In the genomic region with DNA sequence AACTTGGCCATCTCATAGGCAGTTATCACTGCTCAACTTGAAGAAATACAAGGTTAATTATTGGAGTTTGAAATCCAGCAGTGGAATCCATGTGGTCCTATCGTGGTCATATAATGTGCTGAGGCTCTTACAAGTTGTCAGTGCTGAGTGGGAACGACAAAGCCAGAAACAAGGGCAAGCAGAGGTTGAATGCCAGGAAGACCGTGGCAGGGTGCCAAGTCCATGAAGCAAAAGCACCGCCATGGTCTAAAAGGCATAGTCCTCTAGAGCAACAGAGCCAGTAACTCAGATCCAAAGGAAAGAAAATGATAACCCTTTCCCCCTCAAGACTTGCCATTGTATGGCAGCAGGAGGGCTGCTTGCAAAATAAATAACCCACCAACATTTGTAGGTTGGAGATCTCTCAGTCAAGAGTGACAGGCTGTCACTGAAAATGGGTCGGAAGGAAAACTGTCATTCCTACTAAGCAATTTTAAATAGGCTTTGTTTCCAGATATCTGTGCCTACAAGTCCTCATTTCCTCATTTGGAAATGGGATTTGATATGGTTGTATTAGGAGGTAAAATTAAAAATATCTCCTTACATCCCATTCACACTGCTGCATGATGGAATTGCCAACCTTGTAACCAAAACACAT, we compare ENCODE assay signal across 18 cellular contexts. TPM values are rescaled to one million over a fixed set of nuclear protein-coding genes. Genes with fewer than 3 reads are reported as not detected.
DNase-seq lines count a peak whose midpoint lies in the region; ATAC-seq and TF ChIP-seq lines count a peak whose summit lies in the region.
"Had no signal": no experiment of that assay in that cellular context is flagged by ENCODE, and none has a peak within 500 bp of the region (broad histone marks: within the 10 kb centered on the region; RNA-seq: fewer than 3 reads in every experiment).

No MANE protein-coding gene starts in this region.

- no peak for TF ChIP-seq EP300 in sigmoid colon (IDR thresholded peaks at IDR 0.05)

- no peaks in the 10 kb centered on the region for H3K36me3 ChIP-seq in sigmoid colon
- H3K36me3 ChIP-seq: SJCRH30 had no signal

- intact Hi-C loops in sigmoid colon (cut with DNase I), result no loop called here

- H3K27me3 ChIP-seq in sigmoid colon, result no peaks in the 10 kb centered on the region
- H3K27me3 ChIP-seq: SJCRH30 had no signal

- H3K27ac ChIP-seq in temporal lobe (ENCODE audit: low read depth, low read length), result peak overlapping the region; percentile 95
- H3K27ac ChIP-seq in sigmoid colon, result no peak overlapping the region
- H3K27ac ChIP-seq: SJCRH30 had no signal

- no peaks in the 10 kb centered on the region for H3K4me1 ChIP-seq in sigmoid colon
- H3K4me1 ChIP-seq: SJCRH30 had no signal

- no peak for TF ChIP-seq CTCF in sigmoid colon (IDR thresholded peaks at IDR 0.05)

- no peaks in the 10 kb centered on the region for H3K9me3 ChIP-seq in sigmoid colon
- H3K9me3 ChIP-seq: SJCRH30 had no signal

- DNase-seq in NCI-H1417 (lab: John Stamatoyannopoulos, UW), result peak in 2 of 3 experiments; percentile 1 to 12
- DNase-seq in NCI-H1417 treated with DMSO at 0.1 percent for 48 hours (lab: John Stamatoyannopoulos, UW), result no peak
- peak; percentile 86 for DNase-seq in dermis blood vessel endothelial cell
- peak in 33 of 51 donors; percentile 3 to 66 (median 37) for DNase-seq in hypothalamus (lab: John Stamatoyannopoulos, UW)
- DNase-seq in stimulated activated CD4-positive, alpha-beta T cell treated with anti-CD3 and anti-CD28 coated beads, Interleukin-4, amount 100 ng/mL, for 4 hours, result no peak
- DNase-seq in sigmoid colon, result no peak
- DNase-seq: activated CD8-positive, alpha-beta T cell treated with anti-CD3 and anti-CD28 coated beads for 36 hours; activated effector memory CD4-positive, alpha-beta T cell treated with Interleukin-2 at 50 U/mL for 16 hours; CD4-positive, alpha-beta T cell; GF-D8; kidney glomerular epithelial cell; naive thymus-derived CD8-positive, alpha-beta T cell; NCI-H1694; NK-92 treated with Interleukin-12 subunit alpha and Interleukin-12 subunit beta, amount 100 ng/mL, for 24 hours; SJCRH30; stimulated activated naive CD4-positive, alpha-beta T cell had no signal

- WGBS in sigmoid colon, 2 donors, result 67 to 78% methylated on average over 5 of the region's 5 CpGs

- no peak overlapping the region for H3K4me3 ChIP-seq in sigmoid colon
- H3K4me3 ChIP-seq: SJCRH30 had no signal

- no peak for TF ChIP-seq POLR2A in sigmoid colon (IDR thresholded peaks at IDR 0.05)

- no peak for ATAC-seq in GM19463 (IDR thresholded peaks at IDR 0.05; ENCODE audit: unreplicated experiment)
- ATAC-seq: activated CD8-positive, alpha-beta T cell treated with anti-CD3 and anti-CD28 coated beads for 36 hours; naive thymus-derived CD8-positive, alpha-beta T cell had no signal

RNA-seq across cellular contexts. Expression of a gene that starts 36.4 kb away (rescaled TPM):
- 40.2 and 70.5 TPM in 2 replicates for total RNA-seq in dermis blood vessel endothelial cell
- 70.6 TPM for total RNA-seq in temporal lobe
- 10 to 100 TPM in 3 of 4 donors, 1 to 10 TPM in 1; 7.5 to 16.9 (median 12.7) TPM for total RNA-seq in sigmoid colon
- 10 to 100 TPM; 28.7 to 40.6 (median 36.6) TPM for polyA plus RNA-seq in sigmoid colon

Comparison
In these comparisons a context has a peak if more than half of its experiments do, and no peak if none do; other contexts are left out.
1. DNase-seq: peak in NCI-H1417 (2 of 3), dermis blood vessel endothelial cell (single experiment) and hypothalamus (33 of 51); none in NCI-H1417 treated with DMSO at 0.1 percent for 48 hours (single experiment), stimulated activated CD4-positive, alpha-beta T cell treated with anti-CD3 and anti-CD28 coated beads, Interleukin-4, amount 100 ng/mL, for 4 hours (0 of 2) and sigmoid colon (single experiment).